ENCODE assay signal across 8 cellular contexts in genomic region chr1:100400332-100400933, GRCh38. TPM values are rescaled to one million over a fixed set of nuclear protein-coding genes. Genes with fewer than 3 reads are reported as not detected.
DNase-seq lines count a peak whose midpoint lies in the region; ATAC-seq, FAIRE-seq and TF ChIP-seq lines count a peak whose summit lies in the region.

No MANE protein-coding gene starts in this region.

- H3K4me1 Mint-ChIP-seq in T-helper 2 cell treated with Interferon-gamma antibody and Interleukin-4, amounts not matched to agents 5 μg/mL and 100 μg/mL, for 36 hours (ENCODE audit: low read depth): peaks cover 69% of the 10 kb centered on the region

- intact Hi-C loops in pancreas (cut with DNase I): no loop called here

- peaks cover 0 to 3% (median 0%) of the 10 kb centered on the region in 3 donors for H3K4me1 ChIP-seq in pancreas

- H3K36me3 Mint-ChIP-seq in T-helper 2 cell treated with Interferon-gamma antibody and Interleukin-4, amounts not matched to agents 5 μg/mL and 100 μg/mL, for 36 hours (ENCODE audit: low read depth): peaks cover 60% of the 10 kb centered on the region

- H3K27ac Mint-ChIP-seq in T-helper 2 cell treated with Interferon-gamma antibody and Interleukin-4, amounts not matched to agents 5 μg/mL and 100 μg/mL, for 36 hours: peak overlapping the region; percentile 95

- no peak overlapping the region for H3K4me3 ChIP-seq in pancreas

- peak overlapping the region; percentile 74 for H3K4me3 Mint-ChIP-seq in T-helper 2 cell treated with Interferon-gamma antibody and Interleukin-4, amounts not matched to agents 5 μg/mL and 100 μg/mL, for 36 hours

- H3K36me3 ChIP-seq in pancreas: no peaks in the 10 kb centered on the region

- FAIRE-seq in GM12892 (lab: Jason Lieb, UNC) (peak; percentile 73), pancreas (lab: Jason Lieb, UNC) (peak; percentile 61)

- peaks cover 9% of the 10 kb centered on the region for H3K9me3 Mint-ChIP-seq in T-helper 2 cell treated with Interferon-gamma antibody and Interleukin-4, amounts not matched to agents 5 μg/mL and 100 μg/mL, for 36 hours

- TF ChIP-seq POLR2A in GM12892 (IDR thresholded peaks at IDR 0.05; ENCODE audit: low read depth, low read length): no peak

- H3K9me3 ChIP-seq in pancreas: no peaks in the 10 kb centered on the region

- no peak for DNase-seq in GM12892 (ENCODE audit: insufficient read length)
- DNase-seq in T-helper 2 cell treated with Interferon-gamma antibody and Interleukin-4, amounts not matched to agents 5 μg/mL and 100 μg/mL, for 36 hours (ENCODE audit: low spot score): no peak
- peak; percentile 38 for DNase-seq in effector CD8-positive, alpha-beta T cell (lab: John Stamatoyannopoulos, UW)
- peak in 1 of 6 donors; percentile 23 for DNase-seq in pancreas
- DNase-seq in NCI-H526 (lab: John Stamatoyannopoulos, UW): no peak
- no peak for DNase-seq in cerebellum (ENCODE audit: low spot score)
- DNase-seq in hepatic stellate cell (ENCODE audit: low spot score): no peak

- no peaks in the 10 kb centered on the region for H3K27me3 ChIP-seq in pancreas

- H3K27me3 Mint-ChIP-seq in T-helper 2 cell treated with Interferon-gamma antibody and Interleukin-4, amounts not matched to agents 5 μg/mL and 100 μg/mL, for 36 hours (ENCODE audit: low read depth): no peaks in the 10 kb centered on the region

- peak; percentile 57 for ATAC-seq in HG03196 (IDR thresholded peaks at IDR 0.05; ENCODE audit: unreplicated experiment)
- ATAC-seq in pancreas: peak in 3 of 4 donors; percentile 54 to 69 (median 63)

- TF ChIP-seq CTCF in pancreas (IDR thresholded peaks at IDR 0.05): no peak

- no peak overlapping the region for H3K27ac ChIP-seq in pancreas

- WGBS in pancreas, 2 donors: 66 to 74% methylated on average over 2 of the region's 2 CpGs

RNA-seq across cellular contexts. Expression of gene CDC14A, which starts 48.1 kb away (rescaled TPM):
- polyA plus RNA-seq in GM12892 (2012; ENCODE audit: missing spikeins): 4.0 TPM
- total RNA-seq in pancreas (1 to 10 TPM; 2.4 to 5.2 (median 3.6) TPM), cerebellum (11.4 TPM)
- polyA plus RNA-seq in pancreas: 1 to 10 TPM; 1.4 to 2.4 TPM
